In the genomic region with DNA sequence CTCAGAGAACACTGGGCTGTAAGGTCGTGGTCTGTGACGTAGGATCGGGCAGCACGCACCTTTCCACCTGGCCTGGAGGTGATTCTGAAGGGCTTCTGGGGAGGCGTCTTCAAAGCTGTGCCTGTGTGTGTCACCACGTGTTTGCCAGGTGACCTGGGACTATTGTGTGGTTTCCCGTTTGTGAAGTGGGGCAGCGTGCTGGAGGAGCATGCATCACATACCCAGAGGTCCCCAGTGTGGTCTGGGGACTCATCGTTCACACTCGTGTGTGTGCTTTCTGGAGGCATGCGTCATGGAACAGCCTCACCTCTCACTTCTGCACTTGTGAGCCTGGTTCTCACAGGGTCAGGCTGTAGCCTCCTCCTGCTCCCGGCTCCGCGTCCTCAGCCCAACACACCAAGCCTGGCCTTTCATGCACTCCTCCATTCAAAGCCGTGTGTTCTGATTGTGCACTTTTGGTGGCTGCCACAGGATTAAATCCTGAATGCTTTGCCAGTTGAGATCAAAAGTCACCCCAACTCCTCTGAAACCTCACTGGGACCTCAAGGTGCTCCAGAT, we compare ENCODE assay signal across 15 cellular contexts.
"Had no signal": no experiment of that assay in that cellular context is flagged by ENCODE, and none has a peak within 500 bp of the region (broad histone marks: within the 10 kb centered on the region; RNA-seq: fewer than 3 reads in every experiment).

No MANE protein-coding gene starts in this region.

- H3K27me3 ChIP-seq: adrenal gland, neutrophil, upper lobe of right lung had no signal

- H3K4me3 Mint-ChIP-seq: activated naive CD4-positive, alpha-beta T cell treated with anti-CD3 and anti-CD28 coated beads, Interleukin-2, amount 10 ng/mL, durations not matched to agents 7 days and 5 days; naive thymus-derived CD8-positive, alpha-beta T cell; stimulated activated naive CD8-positive, alpha-beta T cell treated with anti-CD3 and anti-CD28 coated beads, Interleukin-15, Interleukin-2, amounts not matched to agents 100 ng/mL and 50 ng/mL, for 24 hours had no signal

- ATAC-seq: mucosa of descending colon; naive thymus-derived CD8-positive, alpha-beta T cell; upper lobe of right lung had no signal

- DNase-seq: activated CD4-positive, alpha-beta T cell treated with anti-CD3 and anti-CD28 coated beads, Interleukin-2, amount 50 U/mL, for 48 hours; activated naive CD4-positive, alpha-beta T cell treated with anti-CD3 and anti-CD28 coated beads, Interleukin-2, amount 10 ng/mL, durations not matched to agents 7 days and 5 days; activated T-cell treated with anti-CD3 and anti-CD28 coated beads, Interleukin-2, amount 50 U/mL, for 1 hour; naive thymus-derived CD8-positive, alpha-beta T cell; retina; stimulated activated CD4-positive, alpha-beta T cell treated with anti-CD3 and anti-CD28 coated beads, Interleukin-2, amount 100 ng/mL, for 48 hours; T-helper 9 cell had no signal

- H3K9me3 ChIP-seq: neutrophil, upper lobe of right lung had no signal

- H3K4me1 ChIP-seq: adrenal gland, upper lobe of right lung had no signal

- H3K36me3 ChIP-seq: thoracic aorta, upper lobe of right lung had no signal

- H3K4me3 ChIP-seq: adrenal gland, mucosa of descending colon, thoracic aorta, upper lobe of right lung had no signal

- H3K27me3 Mint-ChIP-seq: activated naive CD4-positive, alpha-beta T cell treated with anti-CD3 and anti-CD28 coated beads, Interleukin-2, amount 10 ng/mL, durations not matched to agents 7 days and 5 days; naive thymus-derived CD8-positive, alpha-beta T cell; stimulated activated naive CD8-positive, alpha-beta T cell treated with anti-CD3 and anti-CD28 coated beads, Interleukin-15, Interleukin-2, amounts not matched to agents 100 ng/mL and 50 ng/mL, for 24 hours had no signal

- H3K27ac ChIP-seq: adrenal gland, neutrophil, thoracic aorta, upper lobe of right lung, VCaP had no signal

- H3K27ac Mint-ChIP-seq: activated naive CD4-positive, alpha-beta T cell treated with anti-CD3 and anti-CD28 coated beads, Interleukin-2, amount 10 ng/mL, durations not matched to agents 7 days and 5 days; activated T-helper 2 cell treated with anti-CD3 and anti-CD28 coated beads, Interferon-gamma antibody, Interleukin-2, Interleukin-4, amounts not matched to agents 10 μg/mL and 5 μg/mL and 100 μg/mL, durations not matched to agents 14 hours and 24 hours and 36 hours; naive thymus-derived CD8-positive, alpha-beta T cell; stimulated activated naive CD8-positive, alpha-beta T cell treated with anti-CD3 and anti-CD28 coated beads, Interleukin-15, Interleukin-2, amounts not matched to agents 100 ng/mL and 50 ng/mL, for 24 hours had no signal
